ENCODE assay signal across 8 cellular contexts in genomic region chr16:69565611-69566436, GRCh38. TPM values are rescaled to one million over a fixed set of nuclear protein-coding genes. Genes with fewer than 3 reads are reported as not detected.
DNase-seq lines count a peak whose midpoint lies in the region; ATAC-seq and TF ChIP-seq lines count a peak whose summit lies in the region.

TSS of gene NFAT5 (plus strand) at chr16:69565966. CDS start at chr16:69566302, 336 bp downstream.

- H3K27ac ChIP-seq in effector memory CD4-positive, alpha-beta T cell (ENCODE audit: insufficient read depth, low read length, poor library complexity, severe bottlenecking), result peak within 1 kb of the TSS; percentile 96

- peak within 1 kb of the TSS; percentile 95 for H3K4me3 Mint-ChIP-seq in memory B cell

- no peaks in the 10 kb centered on the region for H3K27me3 ChIP-seq in BE2C
- no peaks in the 10 kb centered on the region for H3K27me3 ChIP-seq in effector memory CD4-positive, alpha-beta T cell (replicated peaks; ENCODE audit: control insufficient read depth, insufficient read depth, low read length, poor library complexity, severe bottlenecking)

- no peaks in the 10 kb centered on the region for H3K36me3 ChIP-seq in BE2C
- no peaks in the 10 kb centered on the region for H3K36me3 ChIP-seq in effector memory CD4-positive, alpha-beta T cell (ENCODE audit: control insufficient read depth, insufficient read depth, low read length)

- peaks cover 12% of the 10 kb centered on the region for H3K4me1 ChIP-seq in BE2C
- H3K4me1 ChIP-seq in effector memory CD4-positive, alpha-beta T cell (ENCODE audit: control insufficient read depth, insufficient read depth, low read length, poor library complexity, severe bottlenecking), result peaks cover 25% of the 10 kb centered on the region

- DNase-seq in BE2C, result peak; percentile 94
- peak; percentile 94 for DNase-seq in HT-29 (ENCODE audit: low spot score)
- DNase-seq in NOMO-1 (lab: John Stamatoyannopoulos, UW; ENCODE audit: unreplicated experiment in 2 of 2), result peak; percentile 61 to 92
- DNase-seq in activated CD8-positive, alpha-beta memory T cell treated with anti-CD3 and anti-CD28 coated beads for 4 hours (ENCODE audit: low read depth in 2 of 2), result peak; percentile 74 to 77
- DNase-seq in effector memory CD4-positive, alpha-beta T cell, result peak; percentile 81 to 84 (median 82)
- DNase-seq in memory B cell (ENCODE audit: low spot score in 2 of 2), result peak; percentile 98 to 100
- DNase-seq in stimulated activated CD8-positive, alpha-beta memory T cell treated with anti-CD3 and anti-CD28 coated beads, Interleukin-12 subunit alpha, Interleukin-12 subunit beta, amount 100 ng/mL, for 1 hour (ENCODE audit: low read depth), result peak; percentile 82

- peak within 1 kb of the TSS; percentile 99 for H3K27ac Mint-ChIP-seq in memory B cell

- H3K27me3 Mint-ChIP-seq in memory B cell, result no peaks in the 10 kb centered on the region

- ATAC-seq in GM19372 (IDR thresholded peaks at IDR 0.05; ENCODE audit: low read depth, unreplicated experiment), result peak; percentile 55
- ATAC-seq in memory B cell (ENCODE audit: low read depth), result peak; percentile 52

- H3K9me3 ChIP-seq in BE2C, result no peaks in the 10 kb centered on the region
- no peaks in the 10 kb centered on the region for H3K9me3 ChIP-seq in effector memory CD4-positive, alpha-beta T cell (ENCODE audit: control insufficient read depth, low read length)

- H3K9me3 Mint-ChIP-seq in memory B cell, result no peaks in the 10 kb centered on the region

- no peak for TF ChIP-seq CTCF in BE2C (IDR thresholded peaks at IDR 0.05; ENCODE audit: low read depth, low read length)

- peaks cover 22% of the 10 kb centered on the region for H3K4me1 Mint-ChIP-seq in memory B cell

- H3K4me3 ChIP-seq in BE2C (ENCODE audit: low read depth, low read length), result peak within 1 kb of the TSS; percentile 74
- peak within 1 kb of the TSS; percentile 94 for H3K4me3 ChIP-seq in effector memory CD4-positive, alpha-beta T cell (ENCODE audit: insufficient read depth, low read depth, low read length, poor library complexity, severe bottlenecking)

- H3K36me3 Mint-ChIP-seq in memory B cell, result no peaks in the 10 kb centered on the region

RNA-seq across cellular contexts. Expression of gene NFAT5, which starts in this region (rescaled TPM):
- 6.2 TPM for polyA plus RNA-seq in BE2C (2012; ENCODE audit: insufficient read depth, insufficient read length, low read depth)
- total RNA-seq in HT-29 (2014; rRNA removed; shearing (Covaris generic)), result 6.3 and 10.8 TPM in 2 replicates

Comparison
In these comparisons a context has a peak if more than half of its experiments do, and no peak if none do; other contexts are left out.
1. Peak in every context shown above with its lines: DNase-seq, ATAC-seq, H3K4me3 ChIP-seq and H3K27ac ChIP-seq.